ENCODE assay signal across 8 cellular contexts in genomic region chr18:54776282-54776977, GRCh38. TPM values are rescaled to one million over a fixed set of nuclear protein-coding genes. Genes with fewer than 3 reads are reported as not detected.
DNase-seq lines count a peak whose midpoint lies in the region; ATAC-seq and TF ChIP-seq lines count a peak whose summit lies in the region.

No MANE protein-coding gene starts in this region.

- no peak for TF ChIP-seq CTCF in mesothelial cell of epicardium (IDR thresholded peaks at IDR 0.05; ENCODE audit: unreplicated experiment)

- H3K9me3 Mint-ChIP-seq in activated T-cell treated with anti-CD3 and anti-CD28 coated beads, Interleukin-2, amount 50 U/mL, for 72 hours, result peaks cover 0 to 2% of the 10 kb centered on the region in 2 donors
- peaks cover 3% of the 10 kb centered on the region for H3K9me3 Mint-ChIP-seq in mesothelial cell of epicardium

- peaks cover 21% of the 10 kb centered on the region for H3K4me1 Mint-ChIP-seq in activated T-cell treated with anti-CD3 and anti-CD28 coated beads, Interleukin-2, amount 50 U/mL, for 72 hours (ENCODE audit: low read depth)
- H3K4me1 Mint-ChIP-seq in mesothelial cell of epicardium, result peaks cover 18% of the 10 kb centered on the region

- peaks cover 0 to 2% of the 10 kb centered on the region in 2 donors for H3K36me3 Mint-ChIP-seq in activated T-cell treated with anti-CD3 and anti-CD28 coated beads, Interleukin-2, amount 50 U/mL, for 72 hours (ENCODE audit: insufficient read depth in 2 of 2)
- no peaks in the 10 kb centered on the region for H3K36me3 Mint-ChIP-seq in mesothelial cell of epicardium

- peak; percentile 81 for DNase-seq in AG08396 (ENCODE audit: low spot score)
- peak; percentile 50 to 62 for DNase-seq in activated T-cell treated with anti-CD3 and anti-CD28 coated beads, Interleukin-2, amount 50 U/mL, for 72 hours
- no peak for DNase-seq in mesothelial cell of epicardium (ENCODE audit: low spot score in 2 of 2, unreplicated experiment in 2 of 2)
- DNase-seq in NCI-H446 treated with DMSO at 0.1 percent for 48 hours (lab: John Stamatoyannopoulos, UW), result no peak
- DNase-seq in NCI-H2107 (lab: John Stamatoyannopoulos, UW), result no peak
- no peak for DNase-seq in DMS153 treated with DMSO at 0.1 percent for 48 hours (lab: John Stamatoyannopoulos, UW; ENCODE audit: unreplicated experiment)

- peaks cover 23% of the 10 kb centered on the region for H3K27me3 Mint-ChIP-seq in activated T-cell treated with anti-CD3 and anti-CD28 coated beads, Interleukin-2, amount 50 U/mL, for 72 hours (ENCODE audit: low read depth)
- peaks cover 2% of the 10 kb centered on the region for H3K27me3 Mint-ChIP-seq in mesothelial cell of epicardium (ENCODE audit: low read depth)

- H3K4me3 Mint-ChIP-seq in activated T-cell treated with anti-CD3 and anti-CD28 coated beads, Interleukin-2, amount 50 U/mL, for 72 hours, result peak overlapping the region; percentile 35 to 45
- H3K4me3 Mint-ChIP-seq in mesothelial cell of epicardium, result no peak overlapping the region

- no peak overlapping the region for H3K27ac Mint-ChIP-seq in activated T-cell treated with anti-CD3 and anti-CD28 coated beads, Interleukin-2, amount 50 U/mL, for 72 hours
- H3K27ac Mint-ChIP-seq in mesothelial cell of epicardium, result peak overlapping the region; percentile 23

- peak; percentile 44 for ATAC-seq in GM19025 (IDR thresholded peaks at IDR 0.05; ENCODE audit: low read depth, unreplicated experiment)
- ATAC-seq in HG03442 (IDR thresholded peaks at IDR 0.05; ENCODE audit: unreplicated experiment), result peak; percentile 84
- peak; percentile 99 for ATAC-seq in activated T-cell treated with anti-CD3 and anti-CD28 coated beads, Interleukin-2, amount 50 U/mL, for 72 hours (replicated peaks in 1 of 2)

RNA-seq across cellular contexts. Expression of gene RAB27B, which starts 51.8 kb away (rescaled TPM):
- under 1 TPM; 0.14 to 0.19 TPM for total RNA-seq in activated T-cell treated with anti-CD3 and anti-CD28 coated beads, Interleukin-2, amount 50 U/mL, for 72 hours
- 0.63 to 1.3 TPM (median 0.98 TPM) in 3 replicates for total RNA-seq in mesothelial cell of epicardium

Comparison
In these comparisons a context has a peak if more than half of its experiments do, and no peak if none do; other contexts are left out.
1. DNase-seq: peak in AG08396 (single experiment) and activated T-cell treated with anti-CD3 and anti-CD28 coated beads, Interleukin-2, amount 50 U/mL, for 72 hours (2 of 2); none in mesothelial cell of epicardium (0 of 2), NCI-H446 treated with DMSO at 0.1 percent for 48 hours (single experiment), NCI-H2107 (single experiment) and DMS153 treated with DMSO at 0.1 percent for 48 hours (single experiment).
2. ATAC-seq: peak in every context shown above with its lines; median percentile 99 in activated T-cell treated with anti-CD3 and anti-CD28 coated beads, Interleukin-2, amount 50 U/mL, for 72 hours; 84 in HG03442; 44 in GM19025.